22 cellular contexts compared by ENCODE assay signal in genomic region chr14:47240755-47241437, GRCh38.
DNase-seq lines count a peak whose midpoint lies in the region; ATAC-seq and TF ChIP-seq lines count a peak whose summit lies in the region.
"Had no signal": no experiment of that assay in that cellular context is flagged by ENCODE, and none has a peak within 500 bp of the region (broad histone marks: within the 10 kb centered on the region; RNA-seq: fewer than 3 reads in every experiment).

No MANE protein-coding gene starts in this region.

- H3K27ac Mint-ChIP-seq in GM23338 = no peak overlapping the region
- H3K27ac Mint-ChIP-seq: CD4-positive, alpha-beta T cell had no signal

- no peaks in the 10 kb centered on the region for H3K4me1 ChIP-seq in A673 (ENCODE audit: insufficient read depth, low read length, poor library complexity, severe bottlenecking)
- H3K4me1 ChIP-seq in GM23338 (ENCODE audit: insufficient read depth) = no peaks in the 10 kb centered on the region
- H3K4me1 ChIP-seq in psoas muscle = no peaks in the 10 kb centered on the region
- H3K4me1 ChIP-seq: BLaER1, Caco-2 had no signal

- no peaks in the 10 kb centered on the region for H3K9me2 ChIP-seq in GM23338 (ENCODE audit: insufficient read depth)

- POLR2A ChIA-PET in A673 (lab: Charles Lee; ENCODE audit: low non-redundant PET) = no interaction called here

- H3K79me2 ChIP-seq in GM23338 (replicated peaks; ENCODE audit: insufficient read depth) = no peaks in the 10 kb centered on the region

- ATAC-seq in GM23338 = no peak
- no peak for ATAC-seq in HG03378 (IDR thresholded peaks at IDR 0.05; ENCODE audit: unreplicated experiment)
- no peak for ATAC-seq in psoas muscle

- DNase-seq in A673 (ENCODE audit: low spot score) (peak; percentile 8), GM23338 (ENCODE audit: low spot score) (peak; percentile 9), NOMO-1 treated with dmso at 0.1 percent for 144 hours (lab: John Stamatoyannopoulos, UW; ENCODE audit: unreplicated experiment) (peak; percentile 20), epithelial cell of esophagus (ENCODE audit: low read depth) (peak; percentile 4), DMS79 treated with DMSO at 0.1 percent for 48 hours (lab: John Stamatoyannopoulos, UW) (no peak), psoas muscle (no peak)
- DNase-seq in activated naive CD4-positive, alpha-beta T cell treated with Interleukin-2 at 50 U/mL for 16 hours = no peak
- DNase-seq: Caco-2; CD4-positive, alpha-beta T cell; DMS153; GDM1; NCI-H1105; NCI-H146; NCI-H2029; NCI-H345; NCI-H526; SIG-M5; T-helper 1 cell had no signal

- H3K36me3 Mint-ChIP-seq in GM23338 (ENCODE audit: low read depth) = no peaks in the 10 kb centered on the region; the same call in 2 of the 3 replicates

- H3F3A ChIP-seq in GM23338 (replicated peaks; ENCODE audit: low read depth) = no peaks in the 10 kb centered on the region

- H3K4me2 ChIP-seq in GM23338 = no peak overlapping the region
- H3K4me2 ChIP-seq: BLaER1, KMS-11 had no signal

- no peak for TF ChIP-seq CTCF in A673 (conservative IDR thresholded peaks at IDR 0.05; ENCODE audit: low read depth, low read length)
- TF ChIP-seq CTCF in GM23338 (conservative IDR thresholded peaks at IDR 0.05; ENCODE audit: low read depth in 2 of 2) = no peak
- TF ChIP-seq CTCF in epithelial cell of esophagus (IDR thresholded peaks at IDR 0.05; ENCODE audit: insufficient read depth, low read depth, low read length, missing control alignments) = no peak
- no peak for TF ChIP-seq CTCF in psoas muscle (IDR thresholded peaks at IDR 0.05)

- WGBS in psoas muscle, 3 donors = 33 to 40% (median 34%) methylated on average over 1 of the region's 1 CpG

- no TSS peak for BruUV-seq in A673 (replicated peaks; lab: Mats Ljungman, UMichigan)

- H3K27ac ChIP-seq in A673 (ENCODE audit: low read depth, low read length, poor library complexity, severe bottlenecking) (no peak overlapping the region), GM23338 (ENCODE audit: low read depth) (no peak overlapping the region), psoas muscle (no peak overlapping the region)
- H3K27ac ChIP-seq: BLaER1, KMS-11, RWPE1 had no signal

- H3K27me3 ChIP-seq in A673 (replicated peaks; ENCODE audit: insufficient read depth, low read depth, low read length, poor library complexity) (no peaks in the 10 kb centered on the region), GM23338 (ENCODE audit: insufficient read depth) (no peaks in the 10 kb centered on the region), psoas muscle (ENCODE audit: insufficient read depth in 3 of 3, low read length in 2 of 3) (no peaks in the 10 kb centered on the region)
- H3K27me3 ChIP-seq: BLaER1 had no signal

- H3K4me3 Mint-ChIP-seq in GM23338 = no peak overlapping the region
- H3K4me3 Mint-ChIP-seq: CD4-positive, alpha-beta T cell had no signal

- H3K4me1 Mint-ChIP-seq in GM23338 = no peaks in the 10 kb centered on the region

- CTCF ChIA-PET in A673 (lab: Charles Lee) = no interaction called here

- H3K4me3 ChIP-seq in A673 (ENCODE audit: low read depth, low read length, poor library complexity, severe bottlenecking) (no peak overlapping the region), GM23338 (no peak overlapping the region), epithelial cell of esophagus (ENCODE audit: low read length) (no peak overlapping the region), psoas muscle (no peak overlapping the region)
- H3K4me3 ChIP-seq: BLaER1 had no signal

- intact Hi-C loops in A673 (cut with micrococcal nuclease; ENCODE audit: unreplicated experiment) (no loop called here), psoas muscle (cut with DNase I) (no loop called here)

- H3K9me3 ChIP-seq in A673 (ENCODE audit: low read depth, low read length, poor library complexity, severe bottlenecking) (no peaks in the 10 kb centered on the region), psoas muscle (no peaks in the 10 kb centered on the region)
- H3K9me3 ChIP-seq: BLaER1, Caco-2 had no signal

- H3K9me3 Mint-ChIP-seq in GM23338 = peaks cover 7% of the 10 kb centered on the region; the same call in 2 of the 3 replicates
- H3K9me3 Mint-ChIP-seq: CD4-positive, alpha-beta T cell had no signal

- H3K36me3 ChIP-seq in A673 (ENCODE audit: insufficient read depth, low read length, poor library complexity, severe bottlenecking) = no peaks in the 10 kb centered on the region
- no peaks in the 10 kb centered on the region for H3K36me3 ChIP-seq in GM23338 (ENCODE audit: insufficient read depth)
- no peaks in the 10 kb centered on the region for H3K36me3 ChIP-seq in psoas muscle (ENCODE audit: insufficient read depth in 1 of 2, low read depth in 1 of 2)
- H3K36me3 ChIP-seq: BLaER1 had no signal

- H3K27me3 Mint-ChIP-seq in GM23338 (ENCODE audit: insufficient read depth, low read depth, poor library complexity) = no peaks in the 10 kb centered on the region
- H3K27me3 Mint-ChIP-seq: CD4-positive, alpha-beta T cell had no signal

- H2AFZ ChIP-seq in GM23338 = no peak overlapping the region

- H4K20me1 ChIP-seq in GM23338 (replicated peaks; ENCODE audit: insufficient read depth) = no peaks in the 10 kb centered on the region
- H4K20me1 ChIP-seq: BLaER1 had no signal

TF ChIP-seq in GM23338, 12 proteins besides CTCF, POLR2A, EP300 and RAD21 (continues in another document):
- TF ChIP-seq JUNB (IDR thresholded peaks at IDR 0.05; ENCODE audit: unreplicated experiment) (no peak), ETS1 (IDR thresholded peaks at IDR 0.05) (no peak), ZNF114 (CRISPR knock-in tag; IDR thresholded peaks at IDR 0.05) (no peak), STAT1 (IDR thresholded peaks at IDR 0.05; ENCODE audit: unreplicated experiment) (no peak), REST (IDR thresholded peaks at IDR 0.05; ENCODE audit: unreplicated experiment) (no peak), POLR2AphosphoS5 (IDR thresholded peaks at IDR 0.05; ENCODE audit: low read depth) (no peak), ZNF331 (CRISPR knock-in tag; IDR thresholded peaks at IDR 0.05; ENCODE audit: low read depth) (no peak)

Comparison
In these comparisons a context has a peak if more than half of its experiments do, and no peak if none do; other contexts are left out.
1. DNase-seq: peak in A673 (single experiment), GM23338 (single experiment), NOMO-1 treated with dmso at 0.1 percent for 144 hours (single experiment) and epithelial cell of esophagus (single experiment); none in DMS79 treated with DMSO at 0.1 percent for 48 hours (single experiment), psoas muscle (0 of 2) and activated naive CD4-positive, alpha-beta T cell treated with Interleukin-2 at 50 U/mL for 16 hours (single experiment).